In genomic region chr14:68676511-68676943, GRCh38 we compare ENCODE assay signal across 16 cellular contexts.
DNase-seq lines count a peak whose midpoint lies in the region; ATAC-seq and TF ChIP-seq lines count a peak whose summit lies in the region.
"Had no signal": no experiment of that assay in that cellular context is flagged by ENCODE, and none has a peak within 500 bp of the region (broad histone marks: within the 10 kb centered on the region; RNA-seq: fewer than 3 reads in every experiment).

No MANE protein-coding gene starts in this region.

- H3K27ac Mint-ChIP-seq in stimulated activated effector memory CD8-positive, alpha-beta T cell treated with anti-CD3 and anti-CD28 coated beads, Interleukin-12 subunit alpha, Interleukin-12 subunit beta, amount 100 ng/mL, for 72 hours: no peak overlapping the region
- H3K27ac Mint-ChIP-seq: activated naive CD4-positive, alpha-beta T cell treated with anti-CD3 and anti-CD28 coated beads, Interleukin-2, amount 10 ng/mL, durations not matched to agents 7 days and 5 days had no signal

- H3K36me3 ChIP-seq in DOHH2 (ENCODE audit: control insufficient read depth, low read length) (peaks cover 30% of the 10 kb centered on the region), sigmoid colon (no peaks in the 10 kb centered on the region)

- no peak overlapping the region for H3K4me3 Mint-ChIP-seq in stimulated activated effector memory CD8-positive, alpha-beta T cell treated with anti-CD3 and anti-CD28 coated beads, Interleukin-12 subunit alpha, Interleukin-12 subunit beta, amount 100 ng/mL, for 72 hours
- H3K4me3 Mint-ChIP-seq: activated naive CD4-positive, alpha-beta T cell treated with anti-CD3 and anti-CD28 coated beads, Interleukin-2, amount 10 ng/mL, durations not matched to agents 7 days and 5 days had no signal

- H3K9me3 ChIP-seq in DOHH2 (ENCODE audit: control insufficient read depth, insufficient read depth, low read length): peaks cover 5% of the 10 kb centered on the region; the same call in 1 of the 2 replicates
- no peaks in the 10 kb centered on the region for H3K9me3 ChIP-seq in sigmoid colon

- peak; percentile 20 for DNase-seq in NCI-H2171 (lab: John Stamatoyannopoulos, UW)
- peak; percentile 74 for DNase-seq in ecto neural progenitor cell (ENCODE audit: low spot score)
- peak; percentile 64 for DNase-seq in sigmoid colon
- DNase-seq in NCI-H226: no peak
- no peak for DNase-seq in stimulated activated effector memory CD8-positive, alpha-beta T cell treated with anti-CD3 and anti-CD28 coated beads, Interleukin-12 subunit alpha, Interleukin-12 subunit beta, amount 100 ng/mL, for 72 hours (ENCODE audit: low spot score in 2 of 2)
- DNase-seq: activated CD8-positive, alpha-beta memory T cell treated with anti-CD3 and anti-CD28 coated beads for 24 hours; central memory CD4-positive, alpha-beta T cell; midbrain; NCI-H2227 treated with DMSO at 0.1 percent for 48 hours; stimulated activated CD4-positive, alpha-beta T cell treated with anti-CD3 and anti-CD28 coated beads, Interleukin-4, amount 100 ng/mL, for 24 hours; stimulated activated naive CD8-positive, alpha-beta T cell treated with anti-CD3 and anti-CD28 coated beads, Interleukin-15, Interleukin-2, amounts not matched to agents 100 U/mL and 50 U/mL, for 24 hours had no signal

- H4K20me1 ChIP-seq in DOHH2 (ENCODE audit: control insufficient read depth, insufficient read depth, low read depth, low read length): no peaks in the 10 kb centered on the region

- intact Hi-C loops in sigmoid colon (cut with DNase I): no loop called here

- TF ChIP-seq CTCF in DOHH2 (IDR thresholded peaks at IDR 0.05; ENCODE audit: low read depth, low read length, poor library complexity, severe bottlenecking): peak; percentile 13
- no peak for TF ChIP-seq CTCF in sigmoid colon (IDR thresholded peaks at IDR 0.05)

- no peaks in the 10 kb centered on the region for H3K9me3 Mint-ChIP-seq in stimulated activated effector memory CD8-positive, alpha-beta T cell treated with anti-CD3 and anti-CD28 coated beads, Interleukin-12 subunit alpha, Interleukin-12 subunit beta, amount 100 ng/mL, for 72 hours
- H3K9me3 Mint-ChIP-seq: activated naive CD4-positive, alpha-beta T cell treated with anti-CD3 and anti-CD28 coated beads, Interleukin-2, amount 10 ng/mL, durations not matched to agents 7 days and 5 days had no signal

- peaks cover 10% of the 10 kb centered on the region for H3K79me2 ChIP-seq in DOHH2 (ENCODE audit: control insufficient read depth, low read length)

- H3K4me1 ChIP-seq in DOHH2 (ENCODE audit: control insufficient read depth, low read length) (peaks cover 85% of the 10 kb centered on the region), sigmoid colon (peaks cover 0 to 27% (median 23%) of the 10 kb centered on the region in 4 donors)

- H3K4me3 ChIP-seq in DOHH2 (ENCODE audit: low read length): peak overlapping the region; percentile 0
- no peak overlapping the region for H3K4me3 ChIP-seq in sigmoid colon

- no peaks in the 10 kb centered on the region for H3K36me3 Mint-ChIP-seq in stimulated activated effector memory CD8-positive, alpha-beta T cell treated with anti-CD3 and anti-CD28 coated beads, Interleukin-12 subunit alpha, Interleukin-12 subunit beta, amount 100 ng/mL, for 72 hours
- H3K36me3 Mint-ChIP-seq: activated naive CD4-positive, alpha-beta T cell treated with anti-CD3 and anti-CD28 coated beads, Interleukin-2, amount 10 ng/mL, durations not matched to agents 7 days and 5 days had no signal

- TF ChIP-seq EP300 in sigmoid colon (IDR thresholded peaks at IDR 0.05): no peak

- no peaks in the 10 kb centered on the region for H3K9me2 ChIP-seq in DOHH2 (replicated peaks; ENCODE audit: control insufficient read depth, low read length)

- peaks cover 22% of the 10 kb centered on the region for H3F3A ChIP-seq in DOHH2 (ENCODE audit: control insufficient read depth, insufficient read depth)

- peak overlapping the region; percentile 39 for H3K27ac ChIP-seq in DOHH2 (ENCODE audit: low read depth, low read length)
- no peak overlapping the region for H3K27ac ChIP-seq in sigmoid colon
- H3K27ac ChIP-seq: C4-2B had no signal

- H3K27me3 ChIP-seq in DOHH2 (ENCODE audit: control insufficient read depth, low read length) (no peaks in the 10 kb centered on the region), sigmoid colon (no peaks in the 10 kb centered on the region)

- ATAC-seq in GM18519 (IDR thresholded peaks at IDR 0.05; ENCODE audit: low FRiP score, unreplicated experiment): no peak
- ATAC-seq in stimulated activated effector memory CD8-positive, alpha-beta T cell treated with anti-CD3 and anti-CD28 coated beads, Interleukin-12 subunit alpha, Interleukin-12 subunit beta, amount 100 ng/mL, for 72 hours: no peak
- no peak for ATAC-seq in GM18498 (IDR thresholded peaks at IDR 0.05; ENCODE audit: unreplicated experiment)
- ATAC-seq: stimulated activated naive CD8-positive, alpha-beta T cell treated with anti-CD3 and anti-CD28 coated beads, Interleukin-15, Interleukin-2, amounts not matched to agents 100 U/mL and 50 U/mL, for 24 hours had no signal

- 30 to 77% methylated on average over 11 of the region's 11 CpGs for WGBS in sigmoid colon, 2 donors

- peak overlapping the region; percentile 57 for H3K4me2 ChIP-seq in DOHH2 (ENCODE audit: low read length)

- H3K4me1 Mint-ChIP-seq in stimulated activated effector memory CD8-positive, alpha-beta T cell treated with anti-CD3 and anti-CD28 coated beads, Interleukin-12 subunit alpha, Interleukin-12 subunit beta, amount 100 ng/mL, for 72 hours: peaks cover 15% of the 10 kb centered on the region

- no peak for TF ChIP-seq POLR2A in sigmoid colon (IDR thresholded peaks at IDR 0.05)

Comparison
In these comparisons a context has a peak if more than half of its experiments do, and no peak if none do; other contexts are left out.
1. DNase-seq: peak in NCI-H2171 (single experiment), ecto neural progenitor cell (single experiment) and sigmoid colon (single experiment); none in NCI-H226 (single experiment) and stimulated activated effector memory CD8-positive, alpha-beta T cell treated with anti-CD3 and anti-CD28 coated beads, Interleukin-12 subunit alpha, Interleukin-12 subunit beta, amount 100 ng/mL, for 72 hours (0 of 2).